ENCODE assay signal across 9 cellular contexts in the genomic region with DNA sequence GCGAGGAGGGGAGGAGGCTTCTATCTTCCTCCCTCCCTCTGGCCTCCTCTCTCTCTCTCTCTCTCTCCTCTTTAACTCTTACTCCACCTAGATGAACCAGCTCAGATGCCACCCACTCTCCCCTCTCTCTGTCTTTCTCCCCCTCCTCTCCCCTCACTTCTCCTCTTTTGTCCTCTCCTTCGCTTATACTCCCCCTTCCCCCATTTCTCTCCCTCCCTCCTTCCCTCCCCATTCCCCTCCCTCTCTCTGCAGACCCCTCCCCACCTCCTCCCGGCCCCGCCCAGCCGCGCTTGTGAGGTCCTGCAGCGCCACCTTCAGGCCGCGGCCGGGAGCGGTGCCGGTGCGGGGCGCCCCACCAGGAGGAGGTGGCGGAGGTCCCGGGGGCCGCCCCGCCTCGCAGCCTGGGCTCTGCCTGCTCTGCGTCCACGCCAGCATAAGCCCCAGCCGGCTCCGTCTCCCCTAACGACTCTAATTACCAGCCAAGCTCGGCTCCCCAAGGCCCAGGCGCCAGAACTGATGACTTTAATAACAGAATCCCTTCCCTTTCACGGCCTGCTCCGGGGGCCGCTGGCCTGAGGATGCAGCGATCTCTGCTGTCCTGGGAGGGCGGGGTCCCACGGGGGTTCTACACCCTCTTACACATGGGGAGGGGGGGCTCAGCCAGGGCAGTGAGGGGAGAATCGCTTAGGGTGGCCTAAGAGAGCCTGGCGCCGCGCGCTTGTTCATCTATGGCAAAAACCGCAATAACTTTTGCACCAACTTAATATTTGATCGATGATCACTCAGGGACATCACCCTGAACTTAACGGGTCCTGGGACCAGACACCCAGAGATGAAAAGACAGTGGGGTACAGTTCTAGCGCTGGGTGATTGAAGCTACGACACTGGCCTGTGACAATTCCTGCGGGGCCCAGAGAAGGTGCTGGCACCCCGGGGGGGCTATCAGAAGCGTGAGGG.
DNase-seq lines count a peak whose midpoint lies in the region; ATAC-seq and TF ChIP-seq lines count a peak whose summit lies in the region.
"Had no signal": no experiment of that assay in that cellular context is flagged by ENCODE, and none has a peak within 500 bp of the region (broad histone marks: within the 10 kb centered on the region; RNA-seq: fewer than 3 reads in every experiment).

No MANE protein-coding gene starts in this region.

- H3K4me1 Mint-ChIP-seq in activated CD8-positive, alpha-beta T cell treated with anti-CD3 and anti-CD28 coated beads for 36 hours (ENCODE audit: low read depth) = no peaks in the 10 kb centered on the region
- H3K4me1 Mint-ChIP-seq in progenitor cell of endocrine pancreas (ENCODE audit: low read depth) = peaks cover 3% of the 10 kb centered on the region

- H3K4me3 Mint-ChIP-seq in activated CD8-positive, alpha-beta T cell treated with anti-CD3 and anti-CD28 coated beads for 36 hours = no peak overlapping the region
- no peak overlapping the region for H3K4me3 Mint-ChIP-seq in progenitor cell of endocrine pancreas (ENCODE audit: low read depth)
- H3K4me3 Mint-ChIP-seq: dendritic cell treated with granulocyte-macrophage colony-stimulating factor and Interleukin-4, amounts not matched to agents 40 ng/mL and 50 ng/mL, for 4 days had no signal

- peak; percentile 45 for ATAC-seq in activated CD8-positive, alpha-beta T cell treated with anti-CD3 and anti-CD28 coated beads for 36 hours
- ATAC-seq in HG03039 (IDR thresholded peaks at IDR 0.05; ENCODE audit: unreplicated experiment) = no peak
- ATAC-seq in GM18861 (IDR thresholded peaks at IDR 0.05; ENCODE audit: unreplicated experiment) = no peak

- DNase-seq in Ammon's horn (ENCODE audit: low spot score) (peak; percentile 36), HEK293T (ENCODE audit: extremely low spot score) (peak; percentile 86), germinal center (ENCODE audit: low spot score) (peak; percentile 36), progenitor cell of endocrine pancreas (ENCODE audit: low spot score, unreplicated experiment) (peak; percentile 83), GDM1 (lab: John Stamatoyannopoulos, UW) (no peak)
- peak; percentile 61 for DNase-seq in activated CD8-positive, alpha-beta T cell treated with anti-CD3 and anti-CD28 coated beads for 36 hours

- H3K27ac Mint-ChIP-seq in activated CD8-positive, alpha-beta T cell treated with anti-CD3 and anti-CD28 coated beads for 36 hours = no peak overlapping the region
- H3K27ac Mint-ChIP-seq in progenitor cell of endocrine pancreas = no peak overlapping the region
- H3K27ac Mint-ChIP-seq: dendritic cell treated with granulocyte-macrophage colony-stimulating factor and Interleukin-4, amounts not matched to agents 40 ng/mL and 50 ng/mL, for 4 days had no signal

- H3K36me3 Mint-ChIP-seq in activated CD8-positive, alpha-beta T cell treated with anti-CD3 and anti-CD28 coated beads for 36 hours (ENCODE audit: low read depth) = no peaks in the 10 kb centered on the region
- H3K36me3 Mint-ChIP-seq in progenitor cell of endocrine pancreas (ENCODE audit: insufficient read depth) = no peaks in the 10 kb centered on the region

- peak; percentile 70 for TF ChIP-seq CTCF in activated CD8-positive, alpha-beta T cell treated with anti-CD3 and anti-CD28 coated beads for 36 hours (IDR thresholded peaks at IDR 0.05)
- peak; percentile 77 for TF ChIP-seq CTCF in progenitor cell of endocrine pancreas (IDR thresholded peaks at IDR 0.05; ENCODE audit: unreplicated experiment)

- CTCF ChIA-PET in HEK293T (lab: Yijun Ruan, JAX) = interaction anchor here (0.6 kb wide), 3 partner anchors 293 to 1444 kb away, joined by 4 read pairs; no protein-coding TSS in a partner anchor
- CTCF ChIA-PET in activated CD8-positive, alpha-beta T cell treated with anti-CD3 and anti-CD28 coated beads for 36 hours (lab: Charles Lee) = interaction anchor here (0.6 to 1.0 kb wide), 3 partner anchors 15 to 294 kb away, joined by 3 read pairs; no protein-coding TSS in a partner anchor

- peaks cover 4% of the 10 kb centered on the region for H3K9me3 Mint-ChIP-seq in activated CD8-positive, alpha-beta T cell treated with anti-CD3 and anti-CD28 coated beads for 36 hours
- peaks cover 2% of the 10 kb centered on the region for H3K9me3 Mint-ChIP-seq in progenitor cell of endocrine pancreas (ENCODE audit: low read depth)

- POLR2A ChIA-PET in HEK293T (lab: Yijun Ruan, JAX) = no interaction called here
- POLR2A ChIA-PET in activated CD8-positive, alpha-beta T cell treated with anti-CD3 and anti-CD28 coated beads for 36 hours (lab: Charles Lee) = no interaction called here

- peaks cover 30% of the 10 kb centered on the region for H3K27me3 Mint-ChIP-seq in activated CD8-positive, alpha-beta T cell treated with anti-CD3 and anti-CD28 coated beads for 36 hours
- H3K27me3 Mint-ChIP-seq in progenitor cell of endocrine pancreas = peaks cover 17% of the 10 kb centered on the region

- intact Hi-C loops in activated CD8-positive, alpha-beta T cell treated with anti-CD3 and anti-CD28 coated beads for 36 hours (cut with micrococcal nuclease) = loop anchor here (10.0 kb wide), 1 partner anchor 171 kb away; no protein-coding TSS in a partner anchor

TF ChIP-seq in HEK293T, 16 proteins besides CTCF, POLR2A, EP300 and RAD21:
- TF ChIP-seq FOXM1 (IDR thresholded peaks at IDR 0.05; ENCODE audit: borderline replicate concordance) = no peak
- TF ChIP-seq ELF4 (IDR thresholded peaks at IDR 0.05) = peak; percentile 79
